18 cellular contexts compared by ENCODE assay signal in genomic region chr9:123914517-123915199, GRCh38. TPM values are rescaled to one million over a fixed set of nuclear protein-coding genes. Genes with fewer than 3 reads are reported as not detected.
DNase-seq lines count a peak whose midpoint lies in the region; ATAC-seq and TF ChIP-seq lines count a peak whose summit lies in the region.
"Had no signal": no experiment of that assay in that cellular context is flagged by ENCODE, and none has a peak within 500 bp of the region (broad histone marks: within the 10 kb centered on the region; RNA-seq: fewer than 3 reads in every experiment).

No MANE protein-coding gene starts in this region.

- peak; percentile 66 for ATAC-seq in activated CD8-positive, alpha-beta T cell treated with anti-CD3 and anti-CD28 coated beads for 36 hours
- ATAC-seq in activated CD8-positive, alpha-beta T cell treated with anti-CD3 and anti-CD28 coated beads, Interleukin-2, amount 10 ng/mL, durations not matched to agents 7 days and 5 days: no peak
- peak; percentile 89 for ATAC-seq in activated T-helper 17 cell treated with anti-CD3 and anti-CD28 coated beads, Interleukin-2, amount 50 U/mL, for 72 hours (replicated peaks)
- ATAC-seq in stimulated activated naive CD8-positive, alpha-beta T cell treated with anti-CD3 and anti-CD28 coated beads, Interleukin-15, amount 100 ng/mL, for 72 hours: peak; percentile 68
- ATAC-seq: Panc1 had no signal

- CTCF ChIA-PET in activated CD8-positive, alpha-beta T cell treated with anti-CD3 and anti-CD28 coated beads for 36 hours (lab: Charles Lee): interaction anchor here (1.0 kb wide), 1 partner anchor 13 kb away, joined by 3 read pairs; no protein-coding TSS in a partner anchor
- CTCF ChIA-PET in activated CD8-positive, alpha-beta T cell treated with anti-CD3 and anti-CD28 coated beads, Interleukin-2, amount 10 ng/mL, durations not matched to agents 7 days and 5 days (lab: Charles Lee): no interaction called here

- TF ChIP-seq CTCF in activated CD8-positive, alpha-beta T cell treated with anti-CD3 and anti-CD28 coated beads for 36 hours (IDR thresholded peaks at IDR 0.05): no peak

- no peaks in the 10 kb centered on the region for H3K27me3 Mint-ChIP-seq in activated CD8-positive, alpha-beta T cell treated with anti-CD3 and anti-CD28 coated beads for 36 hours
- H3K27me3 Mint-ChIP-seq in activated CD8-positive, alpha-beta T cell treated with anti-CD3 and anti-CD28 coated beads, Interleukin-2, amount 10 ng/mL, durations not matched to agents 7 days and 5 days (ENCODE audit: low read depth): no peaks in the 10 kb centered on the region
- H3K27me3 Mint-ChIP-seq in activated T-helper 17 cell treated with anti-CD3 and anti-CD28 coated beads, Interleukin-2, amount 50 U/mL, for 72 hours: no peaks in the 10 kb centered on the region
- H3K27me3 Mint-ChIP-seq in stimulated activated naive CD8-positive, alpha-beta T cell treated with anti-CD3 and anti-CD28 coated beads, Interleukin-15, amount 100 ng/mL, for 72 hours: no peaks in the 10 kb centered on the region
- H3K27me3 Mint-ChIP-seq: IgD-negative memory B cell had no signal

- peaks cover 8% of the 10 kb centered on the region for H3K36me3 Mint-ChIP-seq in activated CD8-positive, alpha-beta T cell treated with anti-CD3 and anti-CD28 coated beads for 36 hours (ENCODE audit: low read depth)
- H3K36me3 Mint-ChIP-seq in activated CD8-positive, alpha-beta T cell treated with anti-CD3 and anti-CD28 coated beads, Interleukin-2, amount 10 ng/mL, durations not matched to agents 7 days and 5 days (ENCODE audit: low read depth): peaks cover 9% of the 10 kb centered on the region
- H3K36me3 Mint-ChIP-seq in activated T-helper 17 cell treated with anti-CD3 and anti-CD28 coated beads, Interleukin-2, amount 50 U/mL, for 72 hours (ENCODE audit: low read depth): peaks cover 9% of the 10 kb centered on the region

- H3K27ac Mint-ChIP-seq in activated CD8-positive, alpha-beta T cell treated with anti-CD3 and anti-CD28 coated beads for 36 hours: no peak overlapping the region
- no peak overlapping the region for H3K27ac Mint-ChIP-seq in activated CD8-positive, alpha-beta T cell treated with anti-CD3 and anti-CD28 coated beads, Interleukin-2, amount 10 ng/mL, durations not matched to agents 7 days and 5 days
- no peak overlapping the region for H3K27ac Mint-ChIP-seq in activated T-helper 17 cell treated with anti-CD3 and anti-CD28 coated beads, Interleukin-2, amount 50 U/mL, for 72 hours
- no peak overlapping the region for H3K27ac Mint-ChIP-seq in stimulated activated naive CD8-positive, alpha-beta T cell treated with anti-CD3 and anti-CD28 coated beads, Interleukin-15, amount 100 ng/mL, for 72 hours

- H3K4me3 Mint-ChIP-seq in activated CD8-positive, alpha-beta T cell treated with anti-CD3 and anti-CD28 coated beads for 36 hours: no peak overlapping the region
- H3K4me3 Mint-ChIP-seq in activated CD8-positive, alpha-beta T cell treated with anti-CD3 and anti-CD28 coated beads, Interleukin-2, amount 10 ng/mL, durations not matched to agents 7 days and 5 days: no peak overlapping the region
- no peak overlapping the region for H3K4me3 Mint-ChIP-seq in activated T-helper 17 cell treated with anti-CD3 and anti-CD28 coated beads, Interleukin-2, amount 50 U/mL, for 72 hours
- H3K4me3 Mint-ChIP-seq in stimulated activated naive CD8-positive, alpha-beta T cell treated with anti-CD3 and anti-CD28 coated beads, Interleukin-15, amount 100 ng/mL, for 72 hours: no peak overlapping the region

- intact Hi-C loops in activated CD8-positive, alpha-beta T cell treated with anti-CD3 and anti-CD28 coated beads for 36 hours (cut with micrococcal nuclease): no loop called here

- peak; percentile 47 for DNase-seq in activated CD8-positive, alpha-beta T cell treated with anti-CD3 and anti-CD28 coated beads for 36 hours
- no peak for DNase-seq in activated CD8-positive, alpha-beta T cell treated with anti-CD3 and anti-CD28 coated beads, Interleukin-2, amount 10 ng/mL, durations not matched to agents 7 days and 5 days
- peak; percentile 32 for DNase-seq in stimulated activated CD4-positive, alpha-beta T cell treated with anti-CD3 and anti-CD28 coated beads, Interleukin-15, amount 100 ng/mL, for 24 hours
- no peak for DNase-seq in stimulated activated CD4-positive, alpha-beta T cell treated with anti-CD3 and anti-CD28 coated beads, Interleukin-12 subunit alpha, Interleukin-12 subunit beta, amount 100 ng/mL, for 4 hours
- DNase-seq in stimulated activated naive CD8-positive, alpha-beta T cell treated with anti-CD3 and anti-CD28 coated beads, Interleukin-15, amount 100 ng/mL, for 72 hours: no peak
- DNase-seq in GM19240 (ENCODE audit: insufficient read length, low spot score): no peak
- DNase-seq: BE2C, DMS79, NCI-H1105 treated with DMSO at 0.1 percent for 48 hours, NCI-H2081, NCI-H2171, NCI-H345, NCI-H524, NCI-H774, SIG-M5 had no signal

- peaks cover 2% of the 10 kb centered on the region for H3K9me3 Mint-ChIP-seq in activated CD8-positive, alpha-beta T cell treated with anti-CD3 and anti-CD28 coated beads for 36 hours
- peaks cover 2% of the 10 kb centered on the region for H3K9me3 Mint-ChIP-seq in activated CD8-positive, alpha-beta T cell treated with anti-CD3 and anti-CD28 coated beads, Interleukin-2, amount 10 ng/mL, durations not matched to agents 7 days and 5 days (ENCODE audit: insufficient read depth)
- no peaks in the 10 kb centered on the region for H3K9me3 Mint-ChIP-seq in activated T-helper 17 cell treated with anti-CD3 and anti-CD28 coated beads, Interleukin-2, amount 50 U/mL, for 72 hours
- no peaks in the 10 kb centered on the region for H3K9me3 Mint-ChIP-seq in stimulated activated naive CD8-positive, alpha-beta T cell treated with anti-CD3 and anti-CD28 coated beads, Interleukin-15, amount 100 ng/mL, for 72 hours

- H3K4me1 Mint-ChIP-seq in activated CD8-positive, alpha-beta T cell treated with anti-CD3 and anti-CD28 coated beads for 36 hours (ENCODE audit: low read depth): peaks cover 7% of the 10 kb centered on the region
- no peaks in the 10 kb centered on the region for H3K4me1 Mint-ChIP-seq in activated CD8-positive, alpha-beta T cell treated with anti-CD3 and anti-CD28 coated beads, Interleukin-2, amount 10 ng/mL, durations not matched to agents 7 days and 5 days (ENCODE audit: low read depth)
- H3K4me1 Mint-ChIP-seq in activated T-helper 17 cell treated with anti-CD3 and anti-CD28 coated beads, Interleukin-2, amount 50 U/mL, for 72 hours: no peaks in the 10 kb centered on the region
- H3K4me1 Mint-ChIP-seq in stimulated activated naive CD8-positive, alpha-beta T cell treated with anti-CD3 and anti-CD28 coated beads, Interleukin-15, amount 100 ng/mL, for 72 hours: peaks cover 15% of the 10 kb centered on the region

- POLR2A ChIA-PET in activated CD8-positive, alpha-beta T cell treated with anti-CD3 and anti-CD28 coated beads for 36 hours (lab: Charles Lee): interaction anchor here (0.7 kb wide), 1 partner anchor 166 kb away, joined by 3 read pairs; no protein-coding TSS in a partner anchor
- POLR2A ChIA-PET in activated CD8-positive, alpha-beta T cell treated with anti-CD3 and anti-CD28 coated beads, Interleukin-2, amount 10 ng/mL, durations not matched to agents 7 days and 5 days (lab: Charles Lee): no interaction called here

RNA-seq across cellular contexts. Expression of gene DENND1A, which starts 15.3 kb away (rescaled TPM):
- 10 to 100 TPM; 21.9 to 23.3 TPM for total RNA-seq in activated CD8-positive, alpha-beta T cell treated with anti-CD3 and anti-CD28 coated beads for 36 hours
- total RNA-seq in activated CD8-positive, alpha-beta T cell treated with anti-CD3 and anti-CD28 coated beads, Interleukin-2, amount 10 ng/mL, durations not matched to agents 7 days and 5 days: 10 to 100 TPM; 13.0 to 15.5 TPM
- 10 to 100 TPM; 19.3 to 22.8 TPM for total RNA-seq in activated T-helper 17 cell treated with anti-CD3 and anti-CD28 coated beads, Interleukin-2, amount 50 U/mL, for 72 hours

Comparison
In these comparisons a context has a peak if more than half of its experiments do, and no peak if none do; other contexts are left out.
1. DNase-seq: peak in activated CD8-positive, alpha-beta T cell treated with anti-CD3 and anti-CD28 coated beads for 36 hours (single experiment) and stimulated activated CD4-positive, alpha-beta T cell treated with anti-CD3 and anti-CD28 coated beads, Interleukin-15, amount 100 ng/mL, for 24 hours (single experiment); none in activated CD8-positive, alpha-beta T cell treated with anti-CD3 and anti-CD28 coated beads, Interleukin-2, amount 10 ng/mL, durations not matched to agents 7 days and 5 days (single experiment), stimulated activated CD4-positive, alpha-beta T cell treated with anti-CD3 and anti-CD28 coated beads, Interleukin-12 subunit alpha, Interleukin-12 subunit beta, amount 100 ng/mL, for 4 hours (single experiment), stimulated activated naive CD8-positive, alpha-beta T cell treated with anti-CD3 and anti-CD28 coated beads, Interleukin-15, amount 100 ng/mL, for 72 hours (0 of 2) and GM19240 (single experiment).